ENCODE assay signal across 23 cellular contexts in genomic region chr6:146859795-146860495, GRCh38.
A peak's percentile ranks its signal among the peaks of the same experiment; 100 is the strongest.
DNase-seq lines count a peak whose midpoint lies in the region; ATAC-seq, FAIRE-seq and TF ChIP-seq lines count a peak whose summit lies in the region.
"Had no signal": no experiment of that assay in that cellular context is flagged by ENCODE, and none has a peak within 500 bp of the region (broad histone marks: within the 10 kb centered on the region; RNA-seq: fewer than 3 reads in every experiment).

No MANE protein-coding gene starts in this region.

- no peaks in the 10 kb centered on the region for H4K20me1 ChIP-seq in mammary epithelial cell (ENCODE audit: insufficient read depth, low read length)
- H4K20me1 ChIP-seq: BLaER1 had no signal

- H2AFZ ChIP-seq in mammary epithelial cell (ENCODE audit: low read depth, low read length), result no peak overlapping the region
- peak overlapping the region; percentile 72 for H2AFZ ChIP-seq in parathyroid adenoma

- H3K9me3 ChIP-seq in mammary epithelial cell (replicated peaks; ENCODE audit: insufficient read depth, low read length) (no peaks in the 10 kb centered on the region), breast epithelium (no peaks in the 10 kb centered on the region), parathyroid adenoma (ENCODE audit: control insufficient read depth, low read length) (no peaks in the 10 kb centered on the region), right cardiac atrium (ENCODE audit: control insufficient read depth, low read length) (no peaks in the 10 kb centered on the region)
- H3K9me3 ChIP-seq: BLaER1, SK-N-SH had no signal

- dilution Hi-C loops in mammary epithelial cell (cut with HindIII; ENCODE audit: low sequenced_read_pairs), result no loop called here

- no peak overlapping the region for H3K27ac ChIP-seq in mammary epithelial cell (ENCODE audit: insufficient read depth, low read depth, low read length)
- no peak overlapping the region for H3K27ac ChIP-seq in breast epithelium
- peak overlapping the region; percentile 98 for H3K27ac ChIP-seq in parathyroid adenoma
- H3K27ac ChIP-seq in right cardiac atrium (ENCODE audit: low read length), result no peak overlapping the region
- H3K27ac ChIP-seq: BLaER1, KMS-11 had no signal

- no peaks in the 10 kb centered on the region for H3K27me3 ChIP-seq in mammary epithelial cell (ENCODE audit: insufficient read depth, low read length)
- H3K27me3 ChIP-seq in breast epithelium, result no peaks in the 10 kb centered on the region
- no peaks in the 10 kb centered on the region for H3K27me3 ChIP-seq in bronchial epithelial cell (ENCODE audit: control insufficient read depth, insufficient read depth, low read length)
- no peaks in the 10 kb centered on the region for H3K27me3 ChIP-seq in parathyroid adenoma (ENCODE audit: control insufficient read depth, insufficient read depth, low read length)
- H3K27me3 ChIP-seq in right cardiac atrium (ENCODE audit: control insufficient read depth, insufficient read depth), result no peaks in the 10 kb centered on the region
- H3K27me3 ChIP-seq: BLaER1 had no signal

- H3K4me1 ChIP-seq in mammary epithelial cell (ENCODE audit: insufficient read depth, low read length), result peaks cover 8% of the 10 kb centered on the region
- no peaks in the 10 kb centered on the region for H3K4me1 ChIP-seq in breast epithelium
- H3K4me1 ChIP-seq in parathyroid adenoma, result peaks cover 62% of the 10 kb centered on the region
- H3K4me1 ChIP-seq in right cardiac atrium (ENCODE audit: control insufficient read depth, insufficient read depth, low read length), result no peaks in the 10 kb centered on the region
- H3K4me1 ChIP-seq: BLaER1 had no signal

- H3K4me3 ChIP-seq in mammary epithelial cell (replicated peaks in 1 of 3; ENCODE audit: insufficient read depth in 1 of 3, low read depth in 2 of 3, low read length in 3 of 3), result no peak overlapping the region
- H3K4me3 ChIP-seq in breast epithelium, result no peak overlapping the region
- H3K4me3 ChIP-seq in bronchial epithelial cell (ENCODE audit: low read depth, low read length), result no peak overlapping the region
- no peak overlapping the region for H3K4me3 ChIP-seq in fibroblast of the aortic adventitia (ENCODE audit: low read depth, low read length)
- no peak overlapping the region for H3K4me3 ChIP-seq in parathyroid adenoma (ENCODE audit: low read depth, low read length)
- no peak overlapping the region for H3K4me3 ChIP-seq in right cardiac atrium (ENCODE audit: low read length)
- H3K4me3 ChIP-seq: BLaER1 had no signal

- H3K79me2 ChIP-seq in mammary epithelial cell (ENCODE audit: insufficient read depth, low read length) (no peaks in the 10 kb centered on the region), parathyroid adenoma (no peaks in the 10 kb centered on the region)

- DNase-seq in mammary epithelial cell (peak; percentile 29), breast epithelium (ENCODE audit: low spot score in 2 of 2) (no peak), bronchial epithelial cell (ENCODE audit: low read depth) (peak; percentile 47), fibroblast of the aortic adventitia (ENCODE audit: low read depth) (peak; percentile 32), NCI-H187 (lab: John Stamatoyannopoulos, UW) (no peak), right cardiac atrium (no peak)
- DNase-seq: CD4-positive, CD25-positive, alpha-beta regulatory T cell; DMS153; DND-41; IMR-90; MM.1S; NCI-H1417; NCI-H1694; NCI-H2081; NCI-H2227 treated with DMSO at 0.1 percent for 48 hours; NCI-H69 had no signal

- in situ Hi-C loops in mammary epithelial cell (cut with MboI; ENCODE audit: low sequenced_read_pairs in 2 of 2), result no loop called here

- intact Hi-C loops in mammary epithelial cell (cut with micrococcal nuclease) (loop anchor here (5.0 to 10.0 kb wide), 3 partner anchors 52 to 525 kb away; no protein-coding TSS in a partner anchor), breast epithelium (cut with DNase I; ENCODE audit: low total_unique reads) (no loop called here), right cardiac atrium (cut with DNase I) (loop anchor here (5.0 to 10.0 kb wide), 3 partner anchors 345 to 427 kb away; partner anchors contain the start of gene STXBP5 (in 1 of the 4))

- H3K9ac ChIP-seq in mammary epithelial cell (ENCODE audit: insufficient read depth, low read length) (no peak overlapping the region), parathyroid adenoma (no peak overlapping the region)
- H3K9ac ChIP-seq: BLaER1, KMS-11, SK-N-SH had no signal

- H3K4me2 ChIP-seq in mammary epithelial cell (ENCODE audit: insufficient read depth, low read depth, low read length) (no peak overlapping the region), parathyroid adenoma (ENCODE audit: low read length) (no peak overlapping the region)
- H3K4me2 ChIP-seq: BLaER1, KMS-11, SK-N-SH had no signal

- TF ChIP-seq POLR2A in breast epithelium (IDR thresholded peaks at IDR 0.05), result no peak

- FAIRE-seq in bronchial epithelial cell (lab: Jason Lieb, UNC), result peak; percentile 32
- FAIRE-seq: GM18507, H54 had no signal

- no peak for ATAC-seq in right cardiac atrium
- no peak for ATAC-seq in HG03196 (IDR thresholded peaks at IDR 0.05; ENCODE audit: unreplicated experiment)

- CTCF ChIA-PET in mammary epithelial cell (lab: Charles Lee; ENCODE audit: low non-redundant PET), result no interaction called here

- 62% methylated on average over 3 of the region's 3 CpGs for WGBS in mammary epithelial cell (ENCODE audit: low coverage, missing lambda C conversion rate)
- WGBS in right cardiac atrium, result 85% methylated on average over 3 of the region's 3 CpGs

- BruUV-seq in mammary epithelial cell (replicated peaks; lab: Mats Ljungman, UMichigan), result no TSS peak

- H3K36me3 ChIP-seq in mammary epithelial cell (ENCODE audit: insufficient read depth, low read length) (no peaks in the 10 kb centered on the region), breast epithelium (no peaks in the 10 kb centered on the region), bronchial epithelial cell (ENCODE audit: control insufficient read depth, insufficient read depth, low read length) (no peaks in the 10 kb centered on the region), parathyroid adenoma (ENCODE audit: control insufficient read depth, insufficient read depth, low read length) (no peaks in the 10 kb centered on the region)
- H3K36me3 ChIP-seq: BLaER1 had no signal

- TF ChIP-seq CTCF in mammary epithelial cell (conservative IDR thresholded peaks at IDR 0.05 in 1 of 2, IDR thresholded peaks at IDR 0.05 in 1 of 2; ENCODE audit: extremely low read depth in 1 of 2, insufficient read depth in 1 of 2, low read depth in 1 of 2, low read length in 2 of 2) (no peak), breast epithelium (IDR thresholded peaks at IDR 0.05) (no peak), bronchial epithelial cell (IDR thresholded peaks at IDR 0.05; ENCODE audit: insufficient read depth, low read length, severe bottlenecking) (no peak), fibroblast of the aortic adventitia (IDR thresholded peaks at IDR 0.05; ENCODE audit: insufficient read depth, low read length) (no peak), parathyroid adenoma (IDR thresholded peaks at IDR 0.05) (no peak)

Comparison
In these comparisons a context has a peak if more than half of its experiments do, and no peak if none do; other contexts are left out.
1. DNase-seq: peak in mammary epithelial cell (single experiment), bronchial epithelial cell (single experiment) and fibroblast of the aortic adventitia (single experiment); none in breast epithelium (0 of 2), NCI-H187 (0 of 2) and right cardiac atrium (0 of 3).